Comparison of ENCODE assay signal across 18 cellular contexts in the genomic region with DNA sequence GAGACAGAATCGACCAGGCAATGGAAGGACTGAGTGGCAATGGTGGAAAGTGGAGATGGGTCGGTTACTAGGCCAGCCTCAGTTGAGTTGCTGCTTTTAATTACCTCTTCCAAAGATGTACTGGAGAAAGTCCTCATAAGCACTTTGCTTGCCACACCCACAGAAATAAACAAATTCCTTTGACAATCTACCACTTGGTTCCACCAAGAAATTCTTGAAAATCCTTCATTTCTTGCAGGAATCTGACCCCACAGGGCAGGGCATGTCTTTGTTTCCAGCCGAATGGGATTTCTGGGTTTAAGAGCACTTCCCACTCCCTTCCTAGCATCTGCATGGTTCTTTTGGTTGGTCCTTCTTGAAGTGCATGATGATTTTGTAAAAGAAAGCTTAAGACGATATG. TPM values are rescaled to one million over a fixed set of nuclear protein-coding genes. Genes with fewer than 3 reads are reported as not detected.
"Had no signal": no experiment of that assay in that cellular context is flagged by ENCODE, and none has a peak within 500 bp of the region (broad histone marks: within the 10 kb centered on the region; RNA-seq: fewer than 3 reads in every experiment).

No MANE protein-coding gene starts in this region.

- H3K27ac ChIP-seq: colonic mucosa, gastrocnemius medialis, heart right ventricle had no signal

- H3K36me3 Mint-ChIP-seq: natural killer cell had no signal

- H3K4me1 ChIP-seq: colonic mucosa, gastrocnemius medialis had no signal

- H3K9me3 Mint-ChIP-seq: endodermal cell, natural killer cell had no signal

- H3K4me3 Mint-ChIP-seq: endodermal cell, natural killer cell, neural crest cell had no signal

- H3K27me3 ChIP-seq: colonic mucosa, gastrocnemius medialis, heart right ventricle had no signal

- DNase-seq: colonic mucosa; effector CD4-positive, alpha-beta T cell; endodermal cell; erythroblast; gastrocnemius medialis; heart right ventricle; islet precursor cell; mammary epithelial cell; mucosa of descending colon; natural killer cell; posterior cingulate gyrus; stimulated activated CD4-positive, alpha-beta T cell treated with anti-CD3 and anti-CD28 coated beads, Interleukin-2, amount 100 ng/mL, for 48 hours; stimulated activated naive CD4-positive, alpha-beta T cell treated with Interleukin-2 at 50 U/mL for 16 hours; trophoblast cell had no signal

- ATAC-seq: gastrocnemius medialis, heart right ventricle, left lobe of liver, mucosa of descending colon, natural killer cell had no signal

- H3K27ac Mint-ChIP-seq: endodermal cell, natural killer cell had no signal

- H3K36me3 ChIP-seq: colonic mucosa, gastrocnemius medialis, heart right ventricle had no signal

- H3K9me3 ChIP-seq: colonic mucosa, gastrocnemius medialis, heart right ventricle, mucosa of descending colon had no signal

- H3K4me3 ChIP-seq: colonic mucosa, gastrocnemius medialis, heart right ventricle, mucosa of descending colon, smooth muscle cell had no signal

RNA-seq across cellular contexts. Expression of gene ADAMTS12, which starts 54.5 kb away (rescaled TPM):
- total RNA-seq: natural killer cell, pulmonary artery endothelial cell had no signal
